8 cellular contexts compared by ENCODE assay signal in the genomic region with DNA sequence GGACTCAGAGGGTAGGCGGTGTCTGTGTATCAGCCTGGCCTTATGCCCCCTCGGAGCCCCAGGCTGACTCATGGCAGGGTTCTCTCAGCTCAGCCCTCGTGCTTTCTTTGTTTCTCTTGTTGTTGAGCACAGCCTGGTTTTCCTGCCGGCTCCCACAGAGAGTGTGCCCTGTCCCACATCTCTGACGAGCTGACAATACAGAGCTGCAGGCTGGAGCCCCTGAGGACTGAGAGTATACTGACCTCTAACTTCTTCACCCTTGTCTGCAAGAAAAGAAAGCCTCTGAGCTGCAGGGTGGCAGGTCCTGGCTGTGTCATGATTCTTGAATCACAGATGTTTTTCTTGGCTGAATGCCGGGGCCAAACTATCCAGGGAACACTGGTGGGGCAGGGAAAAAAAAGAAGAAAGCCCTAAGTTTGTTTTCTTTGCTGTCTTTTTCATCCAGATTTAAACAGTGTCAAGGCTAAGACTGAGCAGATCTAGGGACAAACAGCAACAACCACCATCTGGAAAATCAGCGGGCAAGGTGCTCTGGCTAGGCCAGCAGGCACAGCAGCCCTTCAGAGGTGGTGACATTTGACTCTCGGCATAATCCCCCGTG.
DNase-seq lines count a peak whose midpoint lies in the region; TF ChIP-seq lines count a peak whose summit lies in the region.

No MANE protein-coding gene starts in this region.

- CTCF ChIA-PET in GM10248 (lab: Yijun Ruan, JAX) = interaction anchor here (1.3 kb wide), 1 partner anchor 13 kb away, joined by 3 read pairs; no protein-coding TSS in a partner anchor

- H3K27me3 Mint-ChIP-seq in nephron (ENCODE audit: low read depth) = no peaks in the 10 kb centered on the region

- peak; percentile 1 for DNase-seq in AG09309 (ENCODE audit: low read depth)
- peak; percentile 41 for DNase-seq in NCI-H446 treated with DMSO at 0.1 percent for 48 hours (lab: John Stamatoyannopoulos, UW)
- DNase-seq in epithelial cell of prostate (ENCODE audit: low read depth, low spot score) = no peak
- no peak for DNase-seq in T-helper 2 cell
- no peak for DNase-seq in NCI-H1436 treated with DMSO at 0.1 percent for 48 hours (lab: John Stamatoyannopoulos, UW)
- DNase-seq in stimulated activated CD4-positive, alpha-beta T cell treated with anti-CD3 and anti-CD28 coated beads, Interleukin-2, amount 100 ng/mL, for 24 hours = no peak
- DNase-seq in GM10248 (ENCODE audit: extremely low spot score) = no peak

- peak overlapping the region; percentile 8 for H3K4me3 ChIP-seq in AG09309 (ENCODE audit: control insufficient read depth, low read depth, low read length)

- H3K4me1 Mint-ChIP-seq in nephron = peaks cover 49% of the 10 kb centered on the region

- TF ChIP-seq CTCF in AG09309 (IDR thresholded peaks at IDR 0.05; ENCODE audit: control insufficient read depth, insufficient read depth, low read depth, low read length, missing control alignments) (no peak), nephron (IDR thresholded peaks at IDR 0.05; ENCODE audit: unreplicated experiment in 3 of 3) (no peak), GM10248 (IDR thresholded peaks at IDR 0.05; ENCODE audit: control extremely low read depth, extremely low read depth, low read depth, missing control alignments) (no peak)

- POLR2A ChIA-PET in GM10248 (lab: Yijun Ruan, JAX) = no interaction called here

- H3K4me3 Mint-ChIP-seq in nephron = peak overlapping the region in 2 of 3 experiments; percentile 13 to 30

- peak overlapping the region; percentile 28 for H3K27ac ChIP-seq in epithelial cell of prostate

- no peaks in the 10 kb centered on the region for H3K36me3 Mint-ChIP-seq in nephron (ENCODE audit: low read depth)

- H3K9me3 Mint-ChIP-seq in nephron = peaks cover 6% of the 10 kb centered on the region

- peak overlapping the region; percentile 47 to 89 (median 82) for H3K27ac Mint-ChIP-seq in nephron

Comparison
In these comparisons a context has a peak if more than half of its experiments do, and no peak if none do; other contexts are left out.
1. DNase-seq: peak in AG09309 (single experiment) and NCI-H446 treated with DMSO at 0.1 percent for 48 hours (single experiment); none in epithelial cell of prostate (single experiment), T-helper 2 cell (0 of 5), NCI-H1436 treated with DMSO at 0.1 percent for 48 hours (single experiment), stimulated activated CD4-positive, alpha-beta T cell treated with anti-CD3 and anti-CD28 coated beads, Interleukin-2, amount 100 ng/mL, for 24 hours (0 of 2) and GM10248 (single experiment).